ENCODE assay signal across 1 cellular context in genomic region chr7:116565981-116566380, GRCh38.
TF ChIP-seq lines count a peak whose summit lies in the region.

No MANE protein-coding gene starts in this region.

TF ChIP-seq in SK-N-SH, 30 proteins besides CTCF, POLR2A, EP300 and RAD21 (continued from another document):
- TF ChIP-seq REST (IDR thresholded peaks at IDR 0.05; ENCODE audit: low read depth, low read length) (no peak), TCF12 (IDR thresholded peaks at IDR 0.05) (no peak), NRF1 (IDR thresholded peaks at IDR 0.05; ENCODE audit: low read depth, low read length) (no peak), FOSL2 (IDR thresholded peaks at IDR 0.05; ENCODE audit: borderline replicate concordance, low read depth) (no peak), GABPA (IDR thresholded peaks at IDR 0.05; ENCODE audit: low read depth) (no peak)
